In genomic region chr1:52056937-52057231, GRCh38 we compare ENCODE assay signal across 1 cellular context.
TF ChIP-seq lines count a peak whose summit lies in the region.

No MANE protein-coding gene starts in this region.

TF ChIP-seq in H1, 55 proteins besides CTCF, POLR2A, EP300 and RAD21:
- TF ChIP-seq CREB1 (IDR thresholded peaks at IDR 0.05) (no peak), CHD1 (IDR thresholded peaks at IDR 0.05; ENCODE audit: low read depth, low read length) (no peak), GTF2F1 (IDR thresholded peaks at IDR 0.05; ENCODE audit: borderline replicate concordance, low read depth, low read length) (no peak), EGR1 (IDR thresholded peaks at IDR 0.05; ENCODE audit: borderline replicate concordance, low read depth, low read length) (no peak), SIX5 (IDR thresholded peaks at IDR 0.05; ENCODE audit: low read depth, low read length) (no peak), NANOG (IDR thresholded peaks at IDR 0.05; ENCODE audit: insufficient read depth, low read depth, low read length, poor library complexity, severe bottlenecking) (no peak), JUN (IDR thresholded peaks at IDR 0.05; ENCODE audit: low read depth, low read length) (no peak), EZH2 (IDR thresholded peaks at IDR 0.05; ENCODE audit: low read depth, low read length, severe bottlenecking) (no peak), RBBP5 (IDR thresholded peaks at IDR 0.05; ENCODE audit: borderline replicate concordance, low read depth, low read length) (no peak), ZNF274 (IDR thresholded peaks at IDR 0.05; ENCODE audit: borderline replicate concordance, extremely low read depth, low read length) (no peak), CBX5 (IDR thresholded peaks at IDR 0.05; ENCODE audit: low read depth, low read length) (no peak)
